In the genomic region with DNA sequence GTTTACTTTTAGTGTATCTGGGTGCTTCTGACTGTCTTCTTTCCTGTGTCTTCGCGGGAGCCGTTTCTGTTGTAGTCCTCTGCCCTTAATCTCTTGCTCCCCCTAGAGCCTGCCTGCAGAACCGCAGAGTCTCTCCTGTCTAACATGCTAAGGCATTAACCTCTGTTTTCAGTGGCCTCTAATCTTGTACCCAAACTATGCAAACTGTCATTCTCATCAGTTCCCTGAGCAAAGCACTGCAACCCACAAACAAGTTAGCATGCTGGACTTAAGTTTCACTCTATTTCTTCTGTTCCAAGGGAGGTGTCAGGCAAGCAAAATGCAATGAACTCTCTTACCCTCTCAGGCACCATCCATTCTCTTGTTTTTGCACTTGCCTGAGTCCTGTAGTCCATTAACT, we compare ENCODE assay signal across 8 cellular contexts.
A peak's percentile ranks its signal among the peaks of the same experiment; 100 is the strongest.
DNase-seq lines count a peak whose midpoint lies in the region; ATAC-seq and TF ChIP-seq lines count a peak whose summit lies in the region.

No MANE protein-coding gene starts in this region.

- H3K27me3 Mint-ChIP-seq in neural crest cell (ENCODE audit: low read depth): no peaks in the 10 kb centered on the region

- no peak overlapping the region for H3K4me3 Mint-ChIP-seq in neural crest cell

- in situ Hi-C loops in T47D (cut with HindIII; ENCODE audit: low pct_unique_long_range_greater_than_20kb, low sequenced_read_pairs): no loop called here

- no peaks in the 10 kb centered on the region; the same call in 1 of the 2 replicates for H3K9me3 ChIP-seq in MG63

- TF ChIP-seq POLR2A in GM18505 (IDR thresholded peaks at IDR 0.05; ENCODE audit: borderline replicate concordance, extremely low read depth, insufficient read depth, insufficient read length): no peak

- H3K36me3 Mint-ChIP-seq in neural crest cell (ENCODE audit: low read depth): no peaks in the 10 kb centered on the region

- peak; percentile 74 for TF ChIP-seq CTCF in neural crest cell (conservative IDR thresholded peaks at IDR 0.05)

- no peaks in the 10 kb centered on the region for H3K36me3 ChIP-seq in MG63

- no peak overlapping the region for H3K4me3 ChIP-seq in MG63

- peak; percentile 55 for ATAC-seq in GM21381 (IDR thresholded peaks at IDR 0.05; ENCODE audit: unreplicated experiment)
- ATAC-seq in HG03097 (IDR thresholded peaks at IDR 0.05; ENCODE audit: low FRiP score, unreplicated experiment): no peak
- no peak for ATAC-seq in GM18505 (IDR thresholded peaks at IDR 0.05; ENCODE audit: unreplicated experiment)

- no peaks in the 10 kb centered on the region for H3K27me3 ChIP-seq in MG63

- H3K9me3 Mint-ChIP-seq in neural crest cell: peaks cover 5% of the 10 kb centered on the region

- peaks cover 5% of the 10 kb centered on the region for H3K4me1 Mint-ChIP-seq in neural crest cell

- DNase-seq in EH (ENCODE audit: low read depth): peak; percentile 67
- peak; percentile 4 for DNase-seq in MG63
- DNase-seq in T47D (ENCODE audit: low read depth in 1 of 2, low spot score in 1 of 2): peak; percentile 8 to 68
- DNase-seq in neural crest cell (ENCODE audit: low read depth, low spot score): peak; percentile 23
- no peak for DNase-seq in NCI-H446 treated with DMSO at 0.1 percent for 48 hours (lab: John Stamatoyannopoulos, UW)

- H3K27ac Mint-ChIP-seq in neural crest cell (ENCODE audit: unreplicated experiment): peak overlapping the region; percentile 28
